ENCODE assay signal across 21 cellular contexts in the genomic region with DNA sequence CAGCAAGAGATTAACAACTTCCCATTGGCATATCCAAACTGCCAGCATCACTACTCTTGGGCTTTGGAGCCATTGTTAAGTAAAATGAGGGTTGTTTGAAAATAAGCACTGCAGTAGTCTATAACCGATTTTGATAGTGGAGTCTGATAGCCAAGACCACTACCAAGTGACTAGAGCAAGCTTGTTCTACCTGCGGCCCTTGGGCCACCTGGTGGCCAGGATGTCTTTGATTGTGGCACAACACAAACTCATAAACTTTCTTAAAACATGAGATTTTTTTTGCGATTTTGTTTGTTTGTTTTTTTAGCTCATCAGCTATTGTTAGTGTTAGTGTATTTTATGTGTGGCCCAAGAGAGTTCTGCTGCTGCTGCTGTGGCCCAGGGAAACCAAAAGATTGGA. TPM values are rescaled to one million over a fixed set of nuclear protein-coding genes. Genes with fewer than 3 reads are reported as not detected.
DNase-seq lines count a peak whose midpoint lies in the region; ATAC-seq, FAIRE-seq and TF ChIP-seq lines count a peak whose summit lies in the region.
"Had no signal": no experiment of that assay in that cellular context is flagged by ENCODE, and none has a peak within 500 bp of the region (broad histone marks: within the 10 kb centered on the region; RNA-seq: fewer than 3 reads in every experiment).

No MANE protein-coding gene starts in this region.

- H3K9me3 Mint-ChIP-seq in progenitor cell of endocrine pancreas (ENCODE audit: low read depth): no peaks in the 10 kb centered on the region
- H3K9me3 Mint-ChIP-seq: activated naive CD4-positive, alpha-beta T cell treated with anti-CD3 and anti-CD28 coated beads, Interleukin-2, amount 50 U/mL, for 72 hours; brain; CD4-positive, alpha-beta memory T cell had no signal

- H4K20me1 ChIP-seq in GM12878 (ENCODE audit: control insufficient read depth, insufficient read depth): no peaks in the 10 kb centered on the region

- ATAC-seq in HG02973 (IDR thresholded peaks at IDR 0.05; ENCODE audit: unreplicated experiment) (peak; percentile 10), GM12878 (peak; percentile 33), body of pancreas (no peak)

- no peak overlapping the region for H3K27ac Mint-ChIP-seq in progenitor cell of endocrine pancreas
- H3K27ac Mint-ChIP-seq: activated naive CD4-positive, alpha-beta T cell treated with anti-CD3 and anti-CD28 coated beads, Interleukin-2, amount 50 U/mL, for 72 hours; brain; CD4-positive, alpha-beta memory T cell had no signal

- H3K9ac ChIP-seq in GM12878 (ENCODE audit: control insufficient read depth, insufficient read depth, low read length): no peak overlapping the region

- TF ChIP-seq CTCF in left ventricle myocardium inferior (IDR thresholded peaks at IDR 0.05; ENCODE audit: borderline replicate concordance) (peak; percentile 10), right atrium auricular region (IDR thresholded peaks at IDR 0.05) (no peak), GM12878 (IDR thresholded peaks at IDR 0.05 in 2 of 3, conservative IDR thresholded peaks at IDR 0.05 in 1 of 3; ENCODE audit: control insufficient read depth in 2 of 3, extremely low read depth in 1 of 3, insufficient read depth in 1 of 3, low read depth in 3 of 3, low read length in 3 of 3) (peak in 1 of 3 experiments; percentile 16; a peak in 1 of 6 replicates), progenitor cell of endocrine pancreas (IDR thresholded peaks at IDR 0.05; ENCODE audit: unreplicated experiment) (peak; percentile 28), body of pancreas (IDR thresholded peaks at IDR 0.05) (no peak)

- in situ Hi-C loops in GM12878 (cut with MboI): no loop called here

- TF ChIP-seq POLR2A in GM12878 (IDR thresholded peaks at IDR 0.05; ENCODE audit: low read depth, low read length): no peak
- no peak for TF ChIP-seq POLR2A in body of pancreas (IDR thresholded peaks at IDR 0.05)

- H3K27me3 Mint-ChIP-seq in progenitor cell of endocrine pancreas: no peaks in the 10 kb centered on the region
- H3K27me3 Mint-ChIP-seq: brain; CD4-positive, alpha-beta memory T cell had no signal

- H3K79me2 ChIP-seq in GM12878 (ENCODE audit: control insufficient read depth, insufficient read depth, low read length): peaks cover 3% of the 10 kb centered on the region

- H3K4me3 ChIP-seq in left ventricle myocardium inferior: no peak overlapping the region
- no peak overlapping the region for H3K4me3 ChIP-seq in right atrium auricular region
- no peak overlapping the region for H3K4me3 ChIP-seq in GM12878
- H3K4me3 ChIP-seq in body of pancreas: no peak overlapping the region
- no peak overlapping the region for H3K4me3 ChIP-seq in small intestine (ENCODE audit: low read depth in 1 of 2, low read length in 2 of 2)
- H3K4me3 ChIP-seq: HAP-1, ovary, SK-N-MC had no signal

- H3K4me1 ChIP-seq in left ventricle myocardium inferior (peaks cover 23% of the 10 kb centered on the region), right atrium auricular region (peaks cover 0 to 15% of the 10 kb centered on the region in 2 donors), GM12878 (ENCODE audit: control insufficient read depth, insufficient read depth, low read length) (peaks cover 12% of the 10 kb centered on the region), body of pancreas (no peaks in the 10 kb centered on the region), small intestine (ENCODE audit: control insufficient read depth in 2 of 2, insufficient read depth in 1 of 2, low read depth in 1 of 2, low read length in 1 of 2) (no peaks in the 10 kb centered on the region)

- intact Hi-C loops in left ventricle myocardium inferior (cut with micrococcal nuclease): no loop called here
- intact Hi-C loops in GM12878 (cut with micrococcal nuclease; ENCODE audit: unreplicated experiment): no loop called here
- intact Hi-C loops in body of pancreas (cut with DNase I): no loop called here

- CTCF ChIA-PET in GM12878 (lab: Yijun Ruan, JAX): interaction anchor here (1.0 to 3.1 kb wide), 5 partner anchors 10 to 868 kb away, joined by 4 to 27 read pairs (median 9); a partner anchor contains a TSS

- peak overlapping the region; percentile 75 for H3K4me2 ChIP-seq in GM12878 (ENCODE audit: control insufficient read depth, insufficient read depth)

- BruUV-seq in GM12878 (replicated peaks; lab: Mats Ljungman, UMichigan): no TSS peak

- FAIRE-seq in GM12878 (lab: Jason Lieb, UNC) (no peak), small intestine (lab: Jason Lieb, UNC) (no peak)

- H3K27ac ChIP-seq in left ventricle myocardium inferior (replicated peaks) (no peak overlapping the region), right atrium auricular region (no peak overlapping the region), GM12878 (ENCODE audit: control insufficient read depth, insufficient read depth) (no peak overlapping the region), body of pancreas (no peak overlapping the region), small intestine (ENCODE audit: low read depth in 1 of 2, low read length in 1 of 2) (no peak overlapping the region)
- H3K27ac ChIP-seq: ovary had no signal

- H2AFZ ChIP-seq in GM12878 (ENCODE audit: control insufficient read depth, low read depth, low read length): no peak overlapping the region

- peaks cover 21% of the 10 kb centered on the region for H3K36me3 Mint-ChIP-seq in progenitor cell of endocrine pancreas (ENCODE audit: insufficient read depth)

- H3K9me3 ChIP-seq in left ventricle myocardium inferior (replicated peaks): no peaks in the 10 kb centered on the region
- no peaks in the 10 kb centered on the region for H3K9me3 ChIP-seq in right atrium auricular region
- no peaks in the 10 kb centered on the region for H3K9me3 ChIP-seq in GM12878 (replicated peaks; ENCODE audit: control insufficient read depth, insufficient read depth, low read length)
- no peaks in the 10 kb centered on the region for H3K9me3 ChIP-seq in body of pancreas
- no peaks in the 10 kb centered on the region for H3K9me3 ChIP-seq in small intestine (ENCODE audit: control insufficient read depth, low read depth)
- H3K9me3 ChIP-seq: HAP-1, ovary had no signal

- no peak overlapping the region for H3K4me3 Mint-ChIP-seq in progenitor cell of endocrine pancreas (ENCODE audit: low read depth)
- H3K4me3 Mint-ChIP-seq: brain; CD4-positive, alpha-beta memory T cell had no signal

- POLR2A ChIA-PET in GM12878 (lab: Charles Lee): interaction anchor here (1.0 kb wide), 1 partner anchor 54 kb away, joined by 3 read pairs; no protein-coding TSS in a partner anchor

- H3K36me3 ChIP-seq in left ventricle myocardium inferior: no peaks in the 10 kb centered on the region
- no peaks in the 10 kb centered on the region for H3K36me3 ChIP-seq in right atrium auricular region
- no peaks in the 10 kb centered on the region; a peak in 1 of 4 replicates for H3K36me3 ChIP-seq in GM12878 (ENCODE audit: control insufficient read depth in 2 of 2, insufficient read depth in 2 of 2, low read length in 1 of 2)
- H3K36me3 ChIP-seq in body of pancreas (replicated peaks in 1 of 2; ENCODE audit: insufficient read depth in 1 of 2, low read depth in 2 of 2): no peaks in the 10 kb centered on the region
- H3K36me3 ChIP-seq in small intestine (ENCODE audit: control insufficient read depth in 2 of 2, insufficient read depth in 2 of 2, low read length in 2 of 2): peaks cover 0 to 5% of the 10 kb centered on the region in 2 donors
- H3K36me3 ChIP-seq: ovary had no signal

- 100% methylated on average over 3 of the region's 3 CpGs for WGBS in GM12878 (ENCODE audit: insufficient coverage, insufficient replicate concordance, low lambda C conversion rate, missing lambda C conversion rate)
- WGBS in body of pancreas, 2 donors: 89 to 95% methylated on average over 3 of the region's 3 CpGs
- 93 to 98% (median 95%) methylated on average over 3 of the region's 3 CpGs for WGBS in small intestine, 3 donors

- SMC1A ChIA-PET in GM12878 (lab: Charles Lee; ENCODE audit: uncharacterized antibody, unreplicated experiment): interaction anchor here (1.3 to 2.4 kb wide), 5 partner anchors 7 to 68 kb away, joined by 3 to 14 read pairs (median 8); no protein-coding TSS in a partner anchor

- no peak for TF ChIP-seq EP300 in GM12878 (IDR thresholded peaks at IDR 0.05; ENCODE audit: borderline replicate concordance in 1 of 2, control insufficient read depth in 1 of 2, low read depth in 2 of 2, low read length in 2 of 2)

- RAD21 ChIA-PET in GM12878 (lab: Charles Lee; ENCODE audit: unreplicated experiment): interaction anchor here (1.6 kb wide), 2 partner anchors 11 to 68 kb away, joined by 4 to 9 read pairs; a partner anchor contains a TSS

- H3K4me1 Mint-ChIP-seq in progenitor cell of endocrine pancreas (ENCODE audit: low read depth): peaks cover 9% of the 10 kb centered on the region

- H3K27me3 ChIP-seq in left ventricle myocardium inferior (ENCODE audit: low read depth): no peaks in the 10 kb centered on the region
- no peaks in the 10 kb centered on the region for H3K27me3 ChIP-seq in right atrium auricular region
- H3K27me3 ChIP-seq in GM12878 (replicated peaks in 1 of 2; ENCODE audit: control insufficient read depth in 2 of 2, insufficient read depth in 2 of 2, low read length in 1 of 2): no peaks in the 10 kb centered on the region
- H3K27me3 ChIP-seq in body of pancreas: no peaks in the 10 kb centered on the region
- no peaks in the 10 kb centered on the region for H3K27me3 ChIP-seq in small intestine (ENCODE audit: control insufficient read depth in 2 of 2, insufficient read depth in 2 of 2, low read length in 2 of 2)
- H3K27me3 ChIP-seq: ovary had no signal

- no peak for TF ChIP-seq RAD21 in GM12878 (IDR thresholded peaks at IDR 0.05; ENCODE audit: insufficient read depth, low read depth, low read length)

- no peak for DNase-seq in left ventricle myocardium inferior
- no peak for DNase-seq in right atrium auricular region (ENCODE audit: low spot score)
- DNase-seq in GM12878 (ENCODE audit: low read depth, low spot score): no peak
- DNase-seq in progenitor cell of endocrine pancreas (ENCODE audit: low spot score, unreplicated experiment): no peak
- DNase-seq in body of pancreas: no peak
- DNase-seq in CD1c-positive myeloid dendritic cell (ENCODE audit: extremely low spot score): no peak
- DNase-seq in small intestine: no peak
- DNase-seq: CD4-positive, alpha-beta memory T cell; DND-41; erythroblast; Kasumi-1; NCI-H2029; NCI-H446 treated with DMSO at 0.1 percent for 48 hours; OCI-M1; ovary; stimulated activated CD4-positive, alpha-beta T cell treated with anti-CD3 and anti-CD28 coated beads, Interleukin-4, amount 100 ng/mL, for 1 hour had no signal

RNA-seq across cellular contexts. Expression of a gene that starts 11.0 kb away (rescaled TPM):
- 53.5 TPM for total RNA-seq in left ventricle myocardium inferior
- total RNA-seq in right atrium auricular region: 10 to 100 TPM; 48.3 to 57.3 TPM
- total RNA-seq in GM12878 (2013; cell fraction: nucleolus; rRNA removed): 4.8 and 4.9 TPM in 2 replicates
- 23.4 and 24.5 TPM in 2 replicates for total RNA-seq in GM12878 (2014; rRNA removed)
- total RNA-seq in GM12878 (2014; rRNA removed; fragmentation: Illumina TruSeq; extraction: Trizol): 17.1 and 18.5 TPM in 2 replicates
- 22.4 and 27.0 TPM in 2 replicates for total RNA-seq in GM12878 (2021)
- 22.3 TPM for polyA plus RNA-seq in GM12878 (2011; ENCODE audit: low read depth)
- 46.4 and 49.8 TPM in 2 replicates for polyA plus RNA-seq in GM12878 (2011; rRNA removed)
- polyA plus RNA-seq in GM12878 (2011; cell fraction: cytosol; rRNA removed): 31.4 and 34.4 TPM in 2 replicates
- polyA plus RNA-seq in GM12878 (2011; cell fraction: nucleus; rRNA removed): 31.3 and 37.2 TPM in 2 replicates
- polyA plus RNA-seq in GM12878 (2012): 30.8 and 34.1 TPM in 2 replicates
- 50.0 and 73.9 TPM in 2 replicates for polyA plus RNA-seq in GM12878 (2014; fragmentation: Illumina TruSeq; extraction: Trizol)
- 10 to 100 TPM; 14.9 to 22.7 TPM for polyA plus RNA-seq in GM12878 (2014; fragmentation: Nextera tagmentation; extraction: Ambion mirVana)
- polyA plus RNA-seq in GM12878 (2014; rRNA removed): 24.0 and 29.9 TPM in 2 replicates
- polyA plus RNA-seq in GM12878 (2016; fragmentation: Nextera tagmentation; extraction: Ambion mirVana): 10 to 100 TPM; 27.9 to 37.9 TPM
- polyA minus RNA-seq in GM12878 (2011; rRNA and poly(A)+ RNA removed): 16.8 and 19.4 TPM in 2 replicates
- 5.1 and 11.1 TPM in 2 replicates for polyA minus RNA-seq in GM12878 (2011; cell fraction: cytosol; rRNA and poly(A)+ RNA removed)
- polyA minus RNA-seq in GM12878 (2011; cell fraction: nucleus; rRNA and poly(A)+ RNA removed): 10.5 and 19.1 TPM in 2 replicates
- total RNA-seq in progenitor cell of endocrine pancreas: 142 and 146 TPM in 2 replicates
- 10 to 100 TPM; 30.3 to 38.7 TPM for total RNA-seq in body of pancreas
- 10 to 100 TPM; 55.3 to 62.8 (median 61.3) TPM for polyA plus RNA-seq in small intestine

Comparison
In these comparisons a context has a peak if more than half of its experiments do, and no peak if none do; other contexts are left out.
1. CTCF ChIP-seq: peak in left ventricle myocardium inferior (single experiment) and progenitor cell of endocrine pancreas (single experiment); none in right atrium auricular region (0 of 2) and body of pancreas (0 of 7).